In genomic region chr3:148998715-148999413, GRCh38 we compare ENCODE assay signal across 9 cellular contexts. TPM values are rescaled to one million over a fixed set of nuclear protein-coding genes. Genes with fewer than 3 reads are reported as not detected.
A peak's percentile ranks its signal among the peaks of the same experiment; 100 is the strongest.
DNase-seq lines count a peak whose midpoint lies in the region; ATAC-seq lines count a peak whose summit lies in the region.
"Had no signal": no experiment of that assay in that cellular context is flagged by ENCODE, and none has a peak within 500 bp of the region (broad histone marks: within the 10 kb centered on the region; RNA-seq: fewer than 3 reads in every experiment).

No MANE protein-coding gene starts in this region.

- H3K27me3 Mint-ChIP-seq in activated CD4-positive, alpha-beta T cell treated with anti-CD3 and anti-CD28 coated beads, Interleukin-2, amount 10 ng/mL, durations not matched to agents 24 days and 14 days: no peaks in the 10 kb centered on the region
- no peaks in the 10 kb centered on the region for H3K27me3 Mint-ChIP-seq in activated naive CD8-positive, alpha-beta T cell

- H3K27ac ChIP-seq in skeletal muscle tissue (ENCODE audit: low read depth, low read length): peak overlapping the region; percentile 43

- H3K4me1 Mint-ChIP-seq in activated CD4-positive, alpha-beta T cell treated with anti-CD3 and anti-CD28 coated beads, Interleukin-2, amount 10 ng/mL, durations not matched to agents 24 days and 14 days: peaks cover 23% of the 10 kb centered on the region
- peaks cover 16% of the 10 kb centered on the region for H3K4me1 Mint-ChIP-seq in activated naive CD8-positive, alpha-beta T cell (ENCODE audit: low read depth)

- H3K36me3 ChIP-seq in skeletal muscle tissue (ENCODE audit: control insufficient read depth in 3 of 3, insufficient read depth in 3 of 3, low read length in 3 of 3): peaks cover 25 to 51% (median 51%) of the 10 kb centered on the region in 3 donors

- peak overlapping the region in 1 of 3 donors; percentile 17 for H3K9ac ChIP-seq in skeletal muscle tissue (ENCODE audit: low read depth in 1 of 3, low read length in 3 of 3)

- no peaks in the 10 kb centered on the region for H3K9me3 Mint-ChIP-seq in activated CD4-positive, alpha-beta T cell treated with anti-CD3 and anti-CD28 coated beads, Interleukin-2, amount 10 ng/mL, durations not matched to agents 24 days and 14 days
- no peaks in the 10 kb centered on the region for H3K9me3 Mint-ChIP-seq in activated naive CD8-positive, alpha-beta T cell (ENCODE audit: low read depth)

- no peak overlapping the region for H3K4me3 ChIP-seq in skeletal muscle tissue (ENCODE audit: low read length in 3 of 3)
- H3K4me3 ChIP-seq: coronary artery had no signal

- no peaks in the 10 kb centered on the region for H3K9me3 ChIP-seq in skeletal muscle tissue (ENCODE audit: control insufficient read depth in 3 of 3, low read length in 3 of 3)

- DNase-seq in activated CD4-positive, alpha-beta T cell treated with anti-CD3 and anti-CD28 coated beads, Interleukin-2, amount 10 ng/mL, durations not matched to agents 24 days and 14 days: peak; percentile 71
- DNase-seq in activated CD4-positive, alpha-beta T cell treated with anti-CD3 and anti-CD28 coated beads for 4 hours: no peak
- DNase-seq in inferior parietal cortex (ENCODE audit: extremely low spot score): no peak
- DNase-seq in NCI-H446 treated with DMSO at 0.1 percent for 48 hours (lab: John Stamatoyannopoulos, UW): no peak

- intact Hi-C loops in activated CD4-positive, alpha-beta T cell treated with anti-CD3 and anti-CD28 coated beads, Interleukin-2, amount 10 ng/mL, durations not matched to agents 24 days and 14 days (cut with micrococcal nuclease): no loop called here

- ATAC-seq in HG03342 (IDR thresholded peaks at IDR 0.05; ENCODE audit: unreplicated experiment): peak; percentile 53
- ATAC-seq in GM21825 (IDR thresholded peaks at IDR 0.05; ENCODE audit: unreplicated experiment): no peak

- H3K36me3 Mint-ChIP-seq in activated CD4-positive, alpha-beta T cell treated with anti-CD3 and anti-CD28 coated beads, Interleukin-2, amount 10 ng/mL, durations not matched to agents 24 days and 14 days (ENCODE audit: low read depth): peaks cover 47% of the 10 kb centered on the region
- H3K36me3 Mint-ChIP-seq in activated naive CD8-positive, alpha-beta T cell: peaks cover 7% of the 10 kb centered on the region

- H3K4me1 ChIP-seq in skeletal muscle tissue (ENCODE audit: control insufficient read depth in 3 of 3, insufficient read depth in 3 of 3, low read length in 3 of 3): peaks cover 15 to 40% (median 22%) of the 10 kb centered on the region in 3 donors

- H3K27me3 ChIP-seq in skeletal muscle tissue (ENCODE audit: control insufficient read depth in 3 of 3, insufficient read depth in 3 of 3, low read length in 3 of 3): no peaks in the 10 kb centered on the region

- H3K4me3 Mint-ChIP-seq in activated CD4-positive, alpha-beta T cell treated with anti-CD3 and anti-CD28 coated beads, Interleukin-2, amount 10 ng/mL, durations not matched to agents 24 days and 14 days: peak overlapping the region; percentile 49
- H3K4me3 Mint-ChIP-seq in activated naive CD8-positive, alpha-beta T cell: peak overlapping the region; percentile 10

- H3K27ac Mint-ChIP-seq in activated CD4-positive, alpha-beta T cell treated with anti-CD3 and anti-CD28 coated beads, Interleukin-2, amount 10 ng/mL, durations not matched to agents 24 days and 14 days: peak overlapping the region; percentile 58
- peak overlapping the region; percentile 46 for H3K27ac Mint-ChIP-seq in activated naive CD8-positive, alpha-beta T cell

RNA-seq across cellular contexts. Expression of gene GYG1, which starts 7.5 kb away (rescaled TPM):
- total RNA-seq in activated CD4-positive, alpha-beta T cell treated with anti-CD3 and anti-CD28 coated beads, Interleukin-2, amount 10 ng/mL, durations not matched to agents 24 days and 14 days: 27.4 and 28.0 TPM in 2 replicates
- 62.6 TPM for total RNA-seq in skeletal muscle tissue
